In the genomic region with DNA sequence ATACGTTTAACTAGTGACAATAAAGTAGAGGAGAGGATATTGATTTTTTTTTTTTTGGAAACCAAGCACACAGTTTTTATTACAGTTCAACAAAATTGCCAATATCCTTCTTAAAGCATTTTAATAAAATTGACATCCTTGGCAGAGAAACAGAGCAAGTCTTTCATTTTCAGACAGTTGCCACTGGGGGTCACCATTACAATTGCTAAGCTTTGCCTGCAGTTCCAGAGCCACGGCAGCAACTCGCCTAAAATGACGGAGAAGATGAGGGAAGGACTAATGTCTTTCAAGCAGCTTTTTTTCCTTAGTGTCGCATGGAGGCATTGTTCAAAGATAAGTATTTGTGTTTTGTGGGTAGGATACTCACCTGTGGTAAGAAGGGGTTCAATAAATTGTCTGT, we compare ENCODE assay signal across 8 cellular contexts.
A peak's percentile ranks its signal among the peaks of the same experiment; 100 is the strongest.
DNase-seq lines count a peak whose midpoint lies in the region; ATAC-seq and TF ChIP-seq lines count a peak whose summit lies in the region.

No MANE protein-coding gene starts in this region.

- peaks cover 0 to 5% (median 0%) of the 10 kb centered on the region in 11 donors for H3K9me3 Mint-ChIP-seq in naive thymus-derived CD4-positive, alpha-beta T cell
- H3K9me3 Mint-ChIP-seq in HFFc6: peaks cover 4% of the 10 kb centered on the region

- no peak overlapping the region for H3K4me3 ChIP-seq in naive thymus-derived CD4-positive, alpha-beta T cell (ENCODE audit: low read length)

- intact Hi-C loops in head of caudate nucleus (cut with DNase I): no loop called here
- intact Hi-C loops in naive thymus-derived CD4-positive, alpha-beta T cell (cut with micrococcal nuclease): no loop called here

- H3K4me1 ChIP-seq in naive thymus-derived CD4-positive, alpha-beta T cell (ENCODE audit: control insufficient read depth in 2 of 2, insufficient read depth in 2 of 2, low read length in 2 of 2): no peaks in the 10 kb centered on the region

- ATAC-seq in GM21423 (IDR thresholded peaks at IDR 0.05; ENCODE audit: unreplicated experiment) (no peak), HG03280 (IDR thresholded peaks at IDR 0.05; ENCODE audit: unreplicated experiment) (no peak)
- ATAC-seq in naive thymus-derived CD4-positive, alpha-beta T cell: no peak

- no peaks in the 10 kb centered on the region for H3K4me1 Mint-ChIP-seq in naive thymus-derived CD4-positive, alpha-beta T cell
- no peaks in the 10 kb centered on the region for H3K4me1 Mint-ChIP-seq in HFFc6 (ENCODE audit: low read depth)

- POLR2A ChIA-PET in RWPE1 (lab: Yijun Ruan, JAX; ENCODE audit: low non-redundant PET): no interaction called here
- POLR2A ChIA-PET in naive thymus-derived CD4-positive, alpha-beta T cell (lab: Charles Lee): no interaction called here

- CTCF ChIA-PET in RWPE1 (lab: Yijun Ruan, JAX): interaction anchor here (0.7 kb wide), 1 partner anchor 13 kb away, joined by 5 read pairs; no protein-coding TSS in a partner anchor
- CTCF ChIA-PET in naive thymus-derived CD4-positive, alpha-beta T cell (lab: Charles Lee): no interaction called here

- TF ChIP-seq CTCF in RWPE1 (conservative IDR thresholded peaks at IDR 0.05; ENCODE audit: low read depth) (no peak), HFFc6 (IDR thresholded peaks at IDR 0.05) (no peak)

- H3K27ac ChIP-seq in RWPE1: no peak overlapping the region
- no peak overlapping the region for H3K27ac ChIP-seq in naive thymus-derived CD4-positive, alpha-beta T cell (ENCODE audit: low read depth, low read length)

- no peaks in the 10 kb centered on the region for H3K36me3 Mint-ChIP-seq in naive thymus-derived CD4-positive, alpha-beta T cell
- H3K36me3 Mint-ChIP-seq in HFFc6 (ENCODE audit: low read depth): no peaks in the 10 kb centered on the region

- no peaks in the 10 kb centered on the region for H3K27me3 ChIP-seq in naive thymus-derived CD4-positive, alpha-beta T cell (ENCODE audit: control insufficient read depth in 2 of 2, insufficient read depth in 2 of 2, low read length in 2 of 2)

- no peak overlapping the region for H3K27ac Mint-ChIP-seq in naive thymus-derived CD4-positive, alpha-beta T cell
- no peak overlapping the region for H3K27ac Mint-ChIP-seq in HFFc6

- no peaks in the 10 kb centered on the region for H3K9me3 ChIP-seq in naive thymus-derived CD4-positive, alpha-beta T cell (ENCODE audit: control insufficient read depth in 2 of 3, low read length in 3 of 3)

- H3K27me3 Mint-ChIP-seq in naive thymus-derived CD4-positive, alpha-beta T cell: no peaks in the 10 kb centered on the region
- no peaks in the 10 kb centered on the region for H3K27me3 Mint-ChIP-seq in HFFc6 (ENCODE audit: insufficient read depth)

- H3K36me3 ChIP-seq in naive thymus-derived CD4-positive, alpha-beta T cell (ENCODE audit: control insufficient read depth in 2 of 3, insufficient read depth in 3 of 3, low read length in 3 of 3): no peaks in the 10 kb centered on the region

- DNase-seq in COLO668 (lab: John Stamatoyannopoulos, UW; ENCODE audit: unreplicated experiment) (peak; percentile 15), HK-2 (ENCODE audit: unreplicated experiment) (peak; percentile 26), RWPE1 (ENCODE audit: low spot score) (peak; percentile 4), head of caudate nucleus (peak in 39 of 42 donors; percentile 2 to 74 (median 52)), HFFc6 (no peak)
- DNase-seq in naive thymus-derived CD4-positive, alpha-beta T cell: no peak

- H3K4me3 Mint-ChIP-seq in naive thymus-derived CD4-positive, alpha-beta T cell: no peak overlapping the region
- H3K4me3 Mint-ChIP-seq in HFFc6: no peak overlapping the region

Comparison
In these comparisons a context has a peak if more than half of its experiments do, and no peak if none do; other contexts are left out.
1. DNase-seq: peak in COLO668 (single experiment), HK-2 (single experiment), RWPE1 (single experiment) and head of caudate nucleus (39 of 42); none in naive thymus-derived CD4-positive, alpha-beta T cell (0 of 9) and HFFc6 (single experiment).